ENCODE assay signal across 34 cellular contexts in genomic region chr7:323410-323809, GRCh38. TPM values are rescaled to one million over a fixed set of nuclear protein-coding genes. Genes with fewer than 3 reads are reported as not detected.
"Had no signal": no experiment of that assay in that cellular context is flagged by ENCODE, and none has a peak within 500 bp of the region (broad histone marks: within the 10 kb centered on the region; RNA-seq: fewer than 3 reads in every experiment).

No MANE protein-coding gene starts in this region.

- H3K36me3 ChIP-seq: heart right ventricle, left lung, neutrophil, ovary, thoracic aorta, upper lobe of left lung, vagina had no signal

- H3K27ac Mint-ChIP-seq: activated CD4-positive, alpha-beta memory T cell treated with anti-CD3 and anti-CD28 coated beads, Interleukin-2, amount 10 ng/mL, durations not matched to agents 7 days and 5 days; activated CD8-positive, alpha-beta memory T cell treated with anti-CD3 and anti-CD28 coated beads, Interleukin-2, amount 10 ng/mL, durations not matched to agents 7 days and 5 days; activated naive CD8-positive, alpha-beta T cell treated with anti-CD3 and anti-CD28 coated beads, Interleukin-2, amount 10 ng/mL, durations not matched to agents 7 days and 5 days; activated T-helper 2 cell treated with anti-CD3 and anti-CD28 coated beads, Interferon-gamma antibody, Interleukin-2, Interleukin-4, amounts not matched to agents 10 μg/mL and 5 μg/mL and 100 μg/mL, durations not matched to agents 14 hours and 24 hours and 36 hours; nephron progenitor cell; progenitor cell of endocrine pancreas; stimulated activated effector memory CD8-positive, alpha-beta T cell treated with anti-CD3 and anti-CD28 coated beads, Interleukin-12 subunit alpha, Interleukin-12 subunit beta, amount 100 ng/mL, for 72 hours; stimulated activated naive CD8-positive, alpha-beta T cell treated with anti-CD3 and anti-CD28 coated beads, Interleukin-15, Interleukin-2, amounts not matched to agents 100 ng/mL and 50 ng/mL, for 24 hours; T-cell had no signal

- DNase-seq: activated CD4-positive, alpha-beta memory T cell treated with anti-CD3 and anti-CD28 coated beads, Interleukin-2, amount 10 ng/mL, durations not matched to agents 7 days and 5 days; activated CD4-positive, alpha-beta T cell treated with anti-CD3 and anti-CD28 coated beads for 48 hours; activated CD8-positive, alpha-beta memory T cell treated with anti-CD3 and anti-CD28 coated beads, Interleukin-2, amount 10 ng/mL, durations not matched to agents 7 days and 5 days; activated naive CD4-positive, alpha-beta T cell; activated naive CD8-positive, alpha-beta T cell treated with anti-CD3 and anti-CD28 coated beads, Interleukin-2, amount 10 ng/mL, durations not matched to agents 7 days and 5 days; activated T-cell treated with anti-CD3 and anti-CD28 coated beads, Interleukin-2, amount 50 U/mL, for 48 hours; amniotic stem cell; caudate nucleus; heart right ventricle; kidney glomerular epithelial cell; mesendoderm; nephron progenitor cell; ovary; stimulated activated CD4-positive, alpha-beta T cell treated with anti-CD3 and anti-CD28 coated beads, Interleukin-4, amount 100 ng/mL, for 24 hours; T-cell had no signal

- H3K36me3 Mint-ChIP-seq: activated CD8-positive, alpha-beta memory T cell treated with anti-CD3 and anti-CD28 coated beads, Interleukin-2, amount 10 ng/mL, durations not matched to agents 7 days and 5 days; activated naive CD8-positive, alpha-beta T cell treated with anti-CD3 and anti-CD28 coated beads, Interleukin-2, amount 10 ng/mL, durations not matched to agents 7 days and 5 days; stimulated activated effector memory CD8-positive, alpha-beta T cell treated with anti-CD3 and anti-CD28 coated beads, Interleukin-12 subunit alpha, Interleukin-12 subunit beta, amount 100 ng/mL, for 72 hours; T-cell had no signal

- H3K4me1 ChIP-seq: vagina had no signal

- H3K27ac ChIP-seq: heart right ventricle, left lung, neutrophil, ovary, skin epidermis, thoracic aorta, upper lobe of left lung, vagina, VCaP had no signal

- H3K9me3 ChIP-seq: neutrophil, ovary, thoracic aorta, upper lobe of left lung, vagina had no signal

- ATAC-seq: activated CD4-positive, CD25-positive, alpha-beta regulatory T cell treated with anti-CD3 and anti-CD28 coated beads, Interleukin-2, amount 50 U/mL, for 24 hours; activated CD8-positive, alpha-beta memory T cell treated with anti-CD3 and anti-CD28 coated beads, Interleukin-2, amount 10 ng/mL, durations not matched to agents 7 days and 5 days; left lung; stimulated activated effector memory CD8-positive, alpha-beta T cell treated with anti-CD3 and anti-CD28 coated beads, Interleukin-12 subunit alpha, Interleukin-12 subunit beta, amount 100 ng/mL, for 72 hours; T-cell had no signal

- H3K4me1 Mint-ChIP-seq: activated CD4-positive, alpha-beta memory T cell treated with anti-CD3 and anti-CD28 coated beads, Interleukin-2, amount 10 ng/mL, durations not matched to agents 7 days and 5 days; activated naive CD8-positive, alpha-beta T cell treated with anti-CD3 and anti-CD28 coated beads, Interleukin-2, amount 10 ng/mL, durations not matched to agents 7 days and 5 days had no signal

- H3K4me3 ChIP-seq: heart right ventricle, left lung, lung, ovary, skin epidermis, thoracic aorta, upper lobe of left lung, vagina had no signal

- H3K4me3 Mint-ChIP-seq: activated CD4-positive, alpha-beta memory T cell treated with anti-CD3 and anti-CD28 coated beads, Interleukin-2, amount 10 ng/mL, durations not matched to agents 7 days and 5 days; activated CD8-positive, alpha-beta memory T cell treated with anti-CD3 and anti-CD28 coated beads, Interleukin-2, amount 10 ng/mL, durations not matched to agents 7 days and 5 days; activated naive CD8-positive, alpha-beta T cell treated with anti-CD3 and anti-CD28 coated beads, Interleukin-2, amount 10 ng/mL, durations not matched to agents 7 days and 5 days; nephron progenitor cell; stimulated activated effector memory CD8-positive, alpha-beta T cell treated with anti-CD3 and anti-CD28 coated beads, Interleukin-12 subunit alpha, Interleukin-12 subunit beta, amount 100 ng/mL, for 72 hours; stimulated activated naive CD8-positive, alpha-beta T cell treated with anti-CD3 and anti-CD28 coated beads, Interleukin-15, Interleukin-2, amounts not matched to agents 100 ng/mL and 50 ng/mL, for 24 hours; T-cell had no signal

- H3K9me3 Mint-ChIP-seq: activated CD4-positive, alpha-beta memory T cell treated with anti-CD3 and anti-CD28 coated beads, Interleukin-2, amount 10 ng/mL, durations not matched to agents 7 days and 5 days; activated naive CD8-positive, alpha-beta T cell treated with anti-CD3 and anti-CD28 coated beads, Interleukin-2, amount 10 ng/mL, durations not matched to agents 7 days and 5 days; activated T-helper 2 cell treated with anti-CD3 and anti-CD28 coated beads, Interferon-gamma antibody, Interleukin-2, Interleukin-4, amounts not matched to agents 10 μg/mL and 5 μg/mL and 100 μg/mL, durations not matched to agents 14 hours and 24 hours and 36 hours; nephron progenitor cell; stimulated activated naive CD8-positive, alpha-beta T cell treated with anti-CD3 and anti-CD28 coated beads, Interleukin-15, Interleukin-2, amounts not matched to agents 100 ng/mL and 50 ng/mL, for 24 hours had no signal

- H3K27me3 ChIP-seq: ovary, upper lobe of left lung, vagina had no signal

RNA-seq across cellular contexts. Expression of gene FOXL3, which starts 33.4 kb away (rescaled TPM):
- total RNA-seq: activated CD4-positive, alpha-beta memory T cell treated with anti-CD3 and anti-CD28 coated beads, Interleukin-2, amount 10 ng/mL, durations not matched to agents 7 days and 5 days; activated CD8-positive, alpha-beta memory T cell treated with anti-CD3 and anti-CD28 coated beads, Interleukin-2, amount 10 ng/mL, durations not matched to agents 7 days and 5 days; activated naive CD8-positive, alpha-beta T cell treated with anti-CD3 and anti-CD28 coated beads, Interleukin-2, amount 10 ng/mL, durations not matched to agents 7 days and 5 days; activated T-helper 2 cell treated with anti-CD3 and anti-CD28 coated beads, Interferon-gamma antibody, Interleukin-2, Interleukin-4, amounts not matched to agents 10 μg/mL and 5 μg/mL and 100 μg/mL, durations not matched to agents 14 hours and 24 hours and 36 hours; endothelial cell of umbilical vein; heart right ventricle; left lung; lung; mononuclear cell; ovary; progenitor cell of endocrine pancreas; renal cortical epithelial cell; sciatic nerve; subcutaneous adipose tissue; T-cell; thoracic aorta; upper lobe of left lung; vagina had no signal
- polyA plus RNA-seq: endothelial cell of umbilical vein, esophagus, heart right ventricle, lung, ovary had no signal
